8 cellular contexts compared by ENCODE assay signal in the genomic region with DNA sequence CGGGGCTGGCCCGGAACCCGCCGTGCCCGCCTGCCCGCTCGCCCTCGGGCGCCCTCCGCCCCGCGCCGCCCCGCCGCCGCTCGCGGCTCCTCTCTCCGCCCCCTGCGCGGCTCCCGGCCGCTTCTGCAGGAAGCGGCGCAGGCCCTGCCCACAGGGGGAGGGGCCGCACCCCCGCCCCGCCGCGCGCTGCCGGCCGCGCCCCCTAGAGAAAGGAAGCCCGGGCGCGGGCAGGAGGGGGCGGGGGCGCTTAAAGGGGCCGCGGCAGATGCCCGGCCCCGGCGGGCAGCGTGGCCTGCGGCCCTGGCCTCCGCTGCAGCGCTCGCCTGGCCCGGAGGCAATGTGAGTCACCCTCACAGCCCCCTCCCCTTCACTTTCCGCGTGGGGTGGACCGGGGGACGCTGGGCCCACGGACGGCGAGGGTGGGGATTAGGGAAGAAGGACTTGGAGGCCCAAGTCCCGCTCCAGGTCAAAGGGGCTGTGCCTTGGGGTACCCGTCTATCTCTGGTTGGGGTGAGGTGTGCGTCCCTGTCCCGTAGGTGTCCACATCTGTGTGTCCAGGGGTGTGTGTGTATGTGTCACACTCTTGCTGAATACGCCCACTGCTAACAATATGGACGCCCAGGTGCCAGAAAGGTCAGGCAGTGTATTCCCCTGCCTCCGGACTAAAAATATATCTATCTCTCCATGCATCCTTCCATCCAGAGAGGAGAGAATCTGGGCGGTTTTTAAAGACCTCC. TPM values are rescaled to one million over a fixed set of nuclear protein-coding genes. Genes with fewer than 3 reads are reported as not detected.
DNase-seq lines count a peak whose midpoint lies in the region; TF ChIP-seq lines count a peak whose summit lies in the region.

A gene with protein sequence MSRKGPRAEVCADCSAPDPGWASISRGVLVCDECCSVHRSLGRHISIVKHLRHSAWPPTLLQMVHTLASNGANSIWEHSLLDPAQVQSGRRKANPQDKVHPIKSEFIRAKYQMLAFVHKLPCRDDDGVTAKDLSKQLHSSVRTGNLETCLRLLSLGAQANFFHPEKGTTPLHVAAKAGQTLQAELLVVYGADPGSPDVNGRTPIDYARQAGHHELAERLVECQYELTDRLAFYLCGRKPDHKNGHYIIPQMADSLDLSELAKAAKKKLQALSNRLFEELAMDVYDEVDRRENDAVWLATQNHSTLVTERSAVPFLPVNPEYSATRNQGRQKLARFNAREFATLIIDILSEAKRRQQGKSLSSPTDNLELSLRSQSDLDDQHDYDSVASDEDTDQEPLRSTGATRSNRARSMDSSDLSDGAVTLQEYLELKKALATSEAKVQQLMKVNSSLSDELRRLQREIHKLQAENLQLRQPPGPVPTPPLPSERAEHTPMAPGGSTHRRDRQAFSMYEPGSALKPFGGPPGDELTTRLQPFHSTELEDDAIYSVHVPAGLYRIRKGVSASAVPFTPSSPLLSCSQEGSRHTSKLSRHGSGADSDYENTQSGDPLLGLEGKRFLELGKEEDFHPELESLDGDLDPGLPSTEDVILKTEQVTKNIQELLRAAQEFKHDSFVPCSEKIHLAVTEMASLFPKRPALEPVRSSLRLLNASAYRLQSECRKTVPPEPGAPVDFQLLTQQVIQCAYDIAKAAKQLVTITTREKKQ (minus strand): TSS at position 125 of the 737 bp plus-strand sequence. CDS start 270 bp downstream, outside the sequence.

- H3K27me3 ChIP-seq in MM.1S (replicated peaks; ENCODE audit: insufficient read depth, low read length) (no peaks in the 10 kb centered on the region), testis (no peaks in the 10 kb centered on the region)

- no peaks in the 10 kb centered on the region for H3K9me3 ChIP-seq in MM.1S (replicated peaks; ENCODE audit: insufficient read depth, low read length)
- no peaks in the 10 kb centered on the region for H3K9me3 ChIP-seq in testis

- H3K27ac ChIP-seq in MM.1S (ENCODE audit: low read length) (no peak within 1 kb of the TSS; the same call in 1 of the 2 replicates), testis (peak within 1 kb of the TSS; percentile 8 to 84)

- no peaks in the 10 kb centered on the region for H3K9me2 ChIP-seq in MM.1S (replicated peaks; ENCODE audit: insufficient read depth, low read length)

- intact Hi-C loops in testis (cut with DNase I; ENCODE audit: low total_unique reads) = no loop called here

- peaks cover 6% of the 10 kb centered on the region; the same call in 1 of the 2 replicates for H3F3A ChIP-seq in MM.1S (ENCODE audit: insufficient read depth, low read length)

- TF ChIP-seq POLR2A in testis (IDR thresholded peaks at IDR 0.05) = no peak

- H4K20me1 ChIP-seq in MM.1S (ENCODE audit: insufficient read depth, low read length) = no peaks in the 10 kb centered on the region

- peak within 1 kb of the TSS; percentile 68 for H3K9ac ChIP-seq in MM.1S (ENCODE audit: low read length)

- no peak for TF ChIP-seq CTCF in MM.1S (IDR thresholded peaks at IDR 0.05; ENCODE audit: low read length)
- peak in 2 of 3 experiments; percentile 8 to 23 for TF ChIP-seq CTCF in testis (IDR thresholded peaks at IDR 0.05)

- H3K4me3 ChIP-seq in MM.1S (ENCODE audit: low read length) (peak within 1 kb of the TSS; percentile 84), testis (peak within 1 kb of the TSS; percentile 75 to 76)

- 2 to 8% methylated on average over 15 to 53 of the region's 65 CpGs for WGBS in testis, 2 donors

- DNase-seq in DMS153 treated with DMSO at 0.1 percent for 48 hours (lab: John Stamatoyannopoulos, UW; ENCODE audit: unreplicated experiment) (peak; percentile 77), H4 (ENCODE audit: low spot score) (peak; percentile 56), MM.1S (peak; percentile 89), SK-N-DZ (ENCODE audit: low spot score) (peak; percentile 82), globus pallidus (ENCODE audit: low spot score) (peak; percentile 92), nucleus accumbens (lab: John Stamatoyannopoulos, UW) (peak in 53 of 56 donors; percentile 41 to 93 (median 74)), testis (peak; percentile 91)
- peak; percentile 87 for DNase-seq in activated naive CD4-positive, alpha-beta T cell treated with anti-CD3 and anti-CD28 coated beads, Interleukin-2, amount 50 U/mL, for 16 hours

- no peaks in the 10 kb centered on the region for H3K36me3 ChIP-seq in MM.1S (replicated peaks; ENCODE audit: insufficient read depth, low read length)
- H3K36me3 ChIP-seq in testis (ENCODE audit: low read depth, missing control alignments) = no peaks in the 10 kb centered on the region

- peak within 1 kb of the TSS; percentile 84 for H2AFZ ChIP-seq in MM.1S (ENCODE audit: low read length)

- peak within 1 kb of the TSS; percentile 99 for H3K4me2 ChIP-seq in MM.1S (ENCODE audit: low read depth, low read length)

- peaks cover 42% of the 10 kb centered on the region for H3K79me2 ChIP-seq in MM.1S (ENCODE audit: low read length)

- peaks cover 36% of the 10 kb centered on the region for H3K4me1 ChIP-seq in MM.1S (ENCODE audit: low read length)
- peaks cover 56% of the 10 kb centered on the region for H3K4me1 ChIP-seq in testis

RNA-seq across cellular contexts. Expression of the gene that starts here (rescaled TPM):
- 10.8 and 11.7 TPM in 2 replicates for total RNA-seq in H4 (2014; rRNA removed; shearing (Covaris generic))
- polyA plus RNA-seq in SK-N-DZ (2014; cell fraction: cytosol; rRNA removed) = 61.7 and 67.9 TPM in 2 replicates
- 87.2 and 119 TPM in 2 replicates for polyA plus RNA-seq in SK-N-DZ (2014; cell fraction: nucleus; rRNA removed)
- total RNA-seq in testis = 100 to 1,000 TPM; 156 to 169 TPM
- 220 TPM for polyA plus RNA-seq in testis (ENCODE audit: insufficient read depth, low read depth, low replicate concordance)

Comparison
In these comparisons a context has a peak if more than half of its experiments do, and no peak if none do; other contexts are left out.
1. RNA of the gene that starts here (total RNA-seq): 156 to 169 TPM in testis; 10.8 to 11.7 TPM in H4; every median in the first group is over 10 times any median in the second.
2. Peak in every context shown above with its lines, with median percentiles within 50 percentile points of each other: DNase-seq.